Comparison of ENCODE assay signal across 20 cellular contexts in the genomic region with DNA sequence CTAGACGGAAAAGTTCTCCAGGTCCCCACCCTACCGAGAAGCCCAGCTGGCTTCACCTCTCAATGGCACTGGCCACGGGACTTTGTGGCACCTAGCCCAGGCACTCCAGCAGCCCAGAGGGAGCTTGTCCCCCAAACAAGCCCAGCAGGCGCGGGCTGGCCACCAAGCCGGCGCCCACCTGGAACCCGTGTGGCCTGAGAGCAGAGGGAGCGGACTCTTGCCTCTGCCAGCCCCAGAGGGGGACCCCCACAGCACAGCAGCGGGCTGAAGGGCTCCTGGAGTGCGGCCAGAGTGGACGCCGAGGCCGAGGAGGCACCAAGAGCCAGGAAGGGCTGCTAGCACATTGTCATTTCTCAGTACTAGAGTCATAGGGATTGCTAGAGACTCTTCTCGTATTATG.
"Had no signal": no experiment of that assay in that cellular context is flagged by ENCODE, and none has a peak within 500 bp of the region (broad histone marks: within the 10 kb centered on the region; RNA-seq: fewer than 3 reads in every experiment).

No MANE protein-coding gene starts in this region.

- H3K27me3 ChIP-seq: dorsolateral prefrontal cortex, esophagus muscularis mucosa, foreskin keratinocyte, gastroesophageal sphincter, heart left ventricle, hepatocyte had no signal

- H3K27ac ChIP-seq: coronary artery, dorsolateral prefrontal cortex, esophagus muscularis mucosa, foreskin keratinocyte, gastroesophageal sphincter, heart left ventricle, hepatocyte, left ventricle myocardium inferior, lower lobe of right lung had no signal

- H3K36me3 ChIP-seq: esophagus muscularis mucosa, gastroesophageal sphincter, heart left ventricle, left ventricle myocardium inferior, lower lobe of right lung had no signal

- H2AFZ ChIP-seq: hepatocyte had no signal

- DNase-seq: dermis blood vessel endothelial cell; dorsolateral prefrontal cortex; effector CD4-positive, alpha-beta T cell; effector memory CD4-positive, alpha-beta T cell; foreskin keratinocyte; heart left ventricle; hypothalamus; immature natural killer cell; islet precursor cell; kidney; kidney glomerular epithelial cell; left colon; left ventricle myocardium inferior; lower lobe of right lung; mesenchymal stem cell had no signal

- H3K9me3 ChIP-seq: esophagus muscularis mucosa, gastroesophageal sphincter, heart left ventricle, lower lobe of right lung had no signal

- ATAC-seq: foreskin keratinocyte, gastroesophageal sphincter, heart left ventricle, left colon, left lobe of liver, lower lobe of right lung had no signal

- H3K4me1 ChIP-seq: foreskin keratinocyte, heart left ventricle, left ventricle myocardium inferior, lower lobe of right lung had no signal

- H3K4me2 ChIP-seq: hepatocyte had no signal

- H3K4me3 ChIP-seq: coronary artery, dorsolateral prefrontal cortex, esophagus muscularis mucosa, gastroesophageal sphincter, heart left ventricle, hepatocyte, left ventricle myocardium inferior, lower lobe of right lung had no signal
